8 cellular contexts compared by ENCODE assay signal in genomic region chr12:62631531-62632520, GRCh38.
DNase-seq lines count a peak whose midpoint lies in the region; ATAC-seq and TF ChIP-seq lines count a peak whose summit lies in the region.

No MANE protein-coding gene starts in this region.

- intact Hi-C loops in IMR-90 (cut with micrococcal nuclease) = loop anchor here (2.0 to 5.0 kb wide), 2 partner anchors 93 to 130 kb away; no protein-coding TSS in a partner anchor
- intact Hi-C loops in activated CD8-positive, alpha-beta T cell treated with anti-CD3 and anti-CD28 coated beads for 36 hours (cut with micrococcal nuclease) = no loop called here

- peaks cover 14% of the 10 kb centered on the region for H3K4me1 Mint-ChIP-seq in activated CD8-positive, alpha-beta T cell treated with anti-CD3 and anti-CD28 coated beads for 36 hours (ENCODE audit: low read depth)
- peaks cover 6% of the 10 kb centered on the region for H3K4me1 Mint-ChIP-seq in memory B cell

- H3K4me3 ChIP-seq in IMR-90 (ENCODE audit: insufficient read depth, low read depth, low read length) = peak overlapping the region; percentile 50

- peaks cover 57% of the 10 kb centered on the region for H3K27me3 Mint-ChIP-seq in activated CD8-positive, alpha-beta T cell treated with anti-CD3 and anti-CD28 coated beads for 36 hours
- peaks cover 30% of the 10 kb centered on the region for H3K27me3 Mint-ChIP-seq in memory B cell

- H3K9me3 Mint-ChIP-seq in activated CD8-positive, alpha-beta T cell treated with anti-CD3 and anti-CD28 coated beads for 36 hours = no peaks in the 10 kb centered on the region
- no peaks in the 10 kb centered on the region for H3K9me3 Mint-ChIP-seq in memory B cell

- no peak overlapping the region for H3K27ac ChIP-seq in IMR-90 (ENCODE audit: insufficient read depth, low read length)
- H3K27ac ChIP-seq in epithelial cell of prostate = peak overlapping the region; percentile 22

- TF ChIP-seq POLR2A in IMR-90 (IDR thresholded peaks at IDR 0.05; ENCODE audit: low read depth, low read length) = no peak

- no peaks in the 10 kb centered on the region for H3K36me3 ChIP-seq in IMR-90 (ENCODE audit: control insufficient read depth, insufficient read depth, low read length)

- H2BK120ac ChIP-seq in IMR-90 (ENCODE audit: low read depth, low read length) = peak overlapping the region; percentile 65; the same call in 1 of the 2 replicates

- H3K4me1 ChIP-seq in IMR-90 (ENCODE audit: control insufficient read depth, insufficient read depth, low read length) = no peaks in the 10 kb centered on the region

- DNase-seq in DMS153 treated with DMSO at 0.1 percent for 48 hours (lab: John Stamatoyannopoulos, UW; ENCODE audit: unreplicated experiment) (peak; percentile 43), IMR-90 (peak; percentile 61), epithelial cell of prostate (ENCODE audit: low read depth, low spot score) (no peak), memory B cell (ENCODE audit: low spot score in 2 of 2) (peak in 1 of 2 donors; percentile 25), stromal cell of bone marrow (ENCODE audit: low read depth) (peak; percentile 89), NCI-H2029 (lab: John Stamatoyannopoulos, UW) (no peak)
- DNase-seq in activated CD8-positive, alpha-beta T cell treated with anti-CD3 and anti-CD28 coated beads for 36 hours = peak; percentile 40

- in situ Hi-C loops in IMR-90 (cut with MboI; ENCODE audit: low sequenced_read_pairs) = no loop called here

- POLR2A ChIA-PET in IMR-90 (lab: Charles Lee; ENCODE audit: unreplicated experiment) = no interaction called here
- POLR2A ChIA-PET in activated CD8-positive, alpha-beta T cell treated with anti-CD3 and anti-CD28 coated beads for 36 hours (lab: Charles Lee) = no interaction called here

- H2AK5ac ChIP-seq in IMR-90 (ENCODE audit: low read depth, low read length) = 0 out of 2 replicates have a peak overlapping the region, but pooled peaks have one; percentile 21

- H3K4ac ChIP-seq in IMR-90 (ENCODE audit: low read depth, low read length) = no peak overlapping the region

- H3K9me3 ChIP-seq in IMR-90 (ENCODE audit: control insufficient read depth, insufficient read depth, low read length) = 0 out of 2 replicates have a peak, but pooled peaks cover 2% of the 10 kb centered on the region

- no TSS peak for BruUV-seq in IMR-90 (replicated peaks; lab: Mats Ljungman, UMichigan)

- H2BK20ac ChIP-seq in IMR-90 (ENCODE audit: low read depth, low read length) = peak overlapping the region; percentile 16; the same call in 1 of the 2 replicates

- no peaks in the 10 kb centered on the region for H3K79me1 ChIP-seq in IMR-90 (ENCODE audit: low read depth in 1 of 2, low read length in 2 of 2)

- peak; percentile 28; the same call in 1 of the 2 replicates for TF ChIP-seq CTCF in IMR-90 (conservative IDR thresholded peaks at IDR 0.05; ENCODE audit: low read depth, low read length)
- TF ChIP-seq CTCF in activated CD8-positive, alpha-beta T cell treated with anti-CD3 and anti-CD28 coated beads for 36 hours (IDR thresholded peaks at IDR 0.05) = no peak

- H2AK9ac ChIP-seq in IMR-90 (replicated peaks; ENCODE audit: low read depth, low read length, poor library complexity) = no peak overlapping the region

- H3K27ac Mint-ChIP-seq in activated CD8-positive, alpha-beta T cell treated with anti-CD3 and anti-CD28 coated beads for 36 hours = no peak overlapping the region
- no peak overlapping the region for H3K27ac Mint-ChIP-seq in memory B cell

- H3K18ac ChIP-seq in IMR-90 (ENCODE audit: low read depth, low read length) = no peak overlapping the region

- ATAC-seq in GM21447 (IDR thresholded peaks at IDR 0.05; ENCODE audit: unreplicated experiment) (peak; percentile 68), IMR-90 (ENCODE audit: low read depth) (peak; percentile 92), memory B cell (ENCODE audit: low read depth) (peak; percentile 70)
- ATAC-seq in activated CD8-positive, alpha-beta T cell treated with anti-CD3 and anti-CD28 coated beads for 36 hours = peak; percentile 64

- H2BK5ac ChIP-seq in IMR-90 (ENCODE audit: low read depth, low read length, poor library complexity, severe bottlenecking) = no peak overlapping the region

- H2BK15ac ChIP-seq in IMR-90 (ENCODE audit: low read depth, low read length) = no peak overlapping the region

- WGBS in IMR-90 (ENCODE audit: extremely low coverage in 2 of 2, insufficient read length in 1 of 2), 2 experiments = 6% methylated on average over 36 of the region's 63 CpGs; no CpG with 5 or more reads in 1 of the 2 experiments

- H3K9me1 ChIP-seq in IMR-90 (ENCODE audit: insufficient read depth, low read length) = no peaks in the 10 kb centered on the region

- peak overlapping the region; percentile 82 for H3K4me2 ChIP-seq in IMR-90 (ENCODE audit: low read depth, low read length)

- H4K91ac ChIP-seq in IMR-90 (ENCODE audit: insufficient read depth, low read depth, low read length) = no peak overlapping the region

- dilution Hi-C loops in IMR-90 (cut with HindIII; ENCODE audit: low sequenced_read_pairs, unreplicated experiment) = no loop called here

- H3K36me3 Mint-ChIP-seq in activated CD8-positive, alpha-beta T cell treated with anti-CD3 and anti-CD28 coated beads for 36 hours (ENCODE audit: low read depth) = no peaks in the 10 kb centered on the region
- H3K36me3 Mint-ChIP-seq in memory B cell = no peaks in the 10 kb centered on the region

- H3K14ac ChIP-seq in IMR-90 (replicated peaks; ENCODE audit: low read depth, low read length) = 0 out of 2 replicates have a peak overlapping the region, but pooled peaks have one; percentile 24

- H3K56ac ChIP-seq in IMR-90 (ENCODE audit: extremely low read depth, insufficient read depth, low read length) = no peak overlapping the region

- H3K23ac ChIP-seq in IMR-90 (ENCODE audit: low read depth, low read length) = no peak overlapping the region

- no peak overlapping the region for H4K5ac ChIP-seq in IMR-90 (ENCODE audit: low read depth, low read length)

- peak overlapping the region; percentile 88 for H2AFZ ChIP-seq in IMR-90 (replicated peaks; ENCODE audit: low read length, poor library complexity)

- peak overlapping the region; percentile 67 for H3K4me3 Mint-ChIP-seq in activated CD8-positive, alpha-beta T cell treated with anti-CD3 and anti-CD28 coated beads for 36 hours
- peak overlapping the region; percentile 78 for H3K4me3 Mint-ChIP-seq in memory B cell

- CTCF ChIA-PET in IMR-90 (lab: Yijun Ruan, JAX) = interaction anchor here (0.6 kb wide), 1 partner anchor 41 kb away, joined by 3 read pairs; no protein-coding TSS in a partner anchor
- CTCF ChIA-PET in activated CD8-positive, alpha-beta T cell treated with anti-CD3 and anti-CD28 coated beads for 36 hours (lab: Charles Lee) = interaction anchor here (0.9 to 1.4 kb wide), 3 partner anchors 12 to 160 kb away, joined by 3 read pairs; no protein-coding TSS in a partner anchor

- TF ChIP-seq RAD21 in IMR-90 (IDR thresholded peaks at IDR 0.05; ENCODE audit: low read length) = no peak

- no peaks in the 10 kb centered on the region for H4K20me1 ChIP-seq in IMR-90 (ENCODE audit: insufficient read depth, low read length)

- H4K8ac ChIP-seq in IMR-90 (ENCODE audit: low read depth in 2 of 2, low read length in 2 of 2) = peak overlapping the region; percentile 30 to 38; a peak in 2 of 4 replicates

- peaks cover 5% of the 10 kb centered on the region for H3K27me3 ChIP-seq in IMR-90 (ENCODE audit: control insufficient read depth, insufficient read depth, low read length)

- H3K9ac ChIP-seq in IMR-90 (ENCODE audit: low read depth, low read length) = no peak overlapping the region

TF ChIP-seq in IMR-90, 13 proteins besides CTCF, POLR2A, EP300 and RAD21:
- TF ChIP-seq BHLHE40 (IDR thresholded peaks at IDR 0.05; ENCODE audit: low read depth, low read length) (no peak), SMC3 (IDR thresholded peaks at IDR 0.05; ENCODE audit: low read depth, low read length) (peak; percentile 20; the same call in 1 of the 2 replicates)

Comparison
In these comparisons a context has a peak if more than half of its experiments do, and no peak if none do; other contexts are left out.
1. DNase-seq: peak in DMS153 treated with DMSO at 0.1 percent for 48 hours (single experiment), IMR-90 (single experiment), activated CD8-positive, alpha-beta T cell treated with anti-CD3 and anti-CD28 coated beads for 36 hours (single experiment) and stromal cell of bone marrow (single experiment); none in epithelial cell of prostate (single experiment) and NCI-H2029 (single experiment).
2. Peak in every context shown above with its lines, with median percentiles within 50 percentile points of each other: ATAC-seq.